1 cellular context compared by ENCODE assay signal in the genomic region with DNA sequence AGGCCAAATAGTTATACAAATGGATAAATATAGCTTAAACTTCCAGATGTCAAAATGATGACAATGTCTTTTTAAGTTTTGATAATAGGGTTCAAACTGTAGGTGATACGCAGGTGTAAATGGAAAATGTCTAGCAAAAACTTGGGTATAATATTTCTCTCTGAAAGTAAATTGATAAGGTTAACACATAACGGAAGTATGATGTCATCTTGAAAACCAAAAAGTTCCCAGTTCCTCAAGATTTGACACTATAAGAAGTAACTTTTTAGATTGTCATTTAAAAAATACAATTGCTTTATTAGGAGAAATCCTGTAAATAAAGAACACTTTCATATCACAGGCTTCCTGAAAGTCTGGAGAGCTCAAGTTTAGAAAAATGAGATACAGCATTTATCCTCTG.
A peak's percentile ranks its signal among the peaks of the same experiment; 100 is the strongest.
TF ChIP-seq lines count a peak whose summit lies in the region.

No MANE protein-coding gene starts in this region.

TF ChIP-seq in HEK293, 187 proteins besides CTCF, POLR2A, EP300 and RAD21 (continued from another document):
- TF ChIP-seq ATF2 (tag by site-specific recombination; IDR thresholded peaks at IDR 0.05; ENCODE audit: low read depth) (peak; percentile 52; the same call in 1 of the 2 replicates), ZNF394 (tag by site-specific recombination; IDR thresholded peaks at IDR 0.05; ENCODE audit: borderline replicate concordance) (no peak), ZBTB20 (tag by site-specific recombination; IDR thresholded peaks at IDR 0.05) (no peak)
